Comparison of ENCODE assay signal across 21 cellular contexts in the genomic region with DNA sequence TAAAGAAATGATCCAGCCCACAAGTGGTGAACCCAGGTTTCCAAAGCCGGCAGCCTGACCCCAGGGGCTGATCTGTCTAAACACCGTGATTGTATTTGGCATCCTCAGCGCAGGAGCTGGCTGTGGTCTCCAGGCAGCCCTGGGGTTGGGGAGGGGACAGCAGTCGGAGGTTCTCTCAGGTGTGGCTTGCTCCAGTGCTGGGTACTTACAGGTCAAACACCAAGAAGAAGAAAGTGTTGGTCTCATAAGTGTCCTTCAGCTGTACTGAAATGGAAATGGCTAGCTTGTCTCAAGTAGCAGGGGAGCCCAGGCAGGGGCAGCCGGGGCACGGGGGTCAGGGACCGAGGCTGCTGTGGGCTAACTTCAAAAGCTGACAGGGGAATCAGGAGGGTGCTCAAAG. TPM values are rescaled to one million over a fixed set of nuclear protein-coding genes. Genes with fewer than 3 reads are reported as not detected.
DNase-seq lines count a peak whose midpoint lies in the region; ATAC-seq and TF ChIP-seq lines count a peak whose summit lies in the region.
"Had no signal": no experiment of that assay in that cellular context is flagged by ENCODE, and none has a peak within 500 bp of the region (broad histone marks: within the 10 kb centered on the region; RNA-seq: fewer than 3 reads in every experiment).

No MANE protein-coding gene starts in this region.

- CTCF ChIA-PET in activated CD8-positive, alpha-beta T cell treated with anti-CD3 and anti-CD28 coated beads, Interleukin-2, amount 10 ng/mL, durations not matched to agents 7 days and 5 days (lab: Charles Lee), result interaction anchor here (1.1 kb wide), 1 partner anchor 12 kb away, joined by 3 read pairs; no protein-coding TSS in a partner anchor

- H3K36me3 Mint-ChIP-seq in chondrocyte (ENCODE audit: low read depth) (peaks cover 7% of the 10 kb centered on the region), neural crest cell (ENCODE audit: low read depth) (no peaks in the 10 kb centered on the region)
- peaks cover 71% of the 10 kb centered on the region for H3K36me3 Mint-ChIP-seq in activated T-cell treated with anti-CD3 and anti-CD28 coated beads, Interleukin-2, amount 50 U/mL, for 24 hours (ENCODE audit: low read depth)
- peaks cover 10% of the 10 kb centered on the region for H3K36me3 Mint-ChIP-seq in activated CD8-positive, alpha-beta T cell treated with anti-CD3 and anti-CD28 coated beads, Interleukin-2, amount 10 ng/mL, durations not matched to agents 7 days and 5 days (ENCODE audit: low read depth)

- H3K27ac Mint-ChIP-seq in chondrocyte (ENCODE audit: unreplicated experiment) (no peak overlapping the region), neural crest cell (ENCODE audit: unreplicated experiment) (peak overlapping the region; percentile 19)
- no peak overlapping the region for H3K27ac Mint-ChIP-seq in activated T-cell treated with anti-CD3 and anti-CD28 coated beads, Interleukin-2, amount 50 U/mL, for 24 hours
- H3K27ac Mint-ChIP-seq in activated CD8-positive, alpha-beta T cell treated with anti-CD3 and anti-CD28 coated beads, Interleukin-2, amount 10 ng/mL, durations not matched to agents 7 days and 5 days, result no peak overlapping the region
- H3K27ac Mint-ChIP-seq: CD4-positive, alpha-beta T cell; CD8-positive, alpha-beta T cell had no signal

- POLR2A ChIA-PET in activated CD8-positive, alpha-beta T cell treated with anti-CD3 and anti-CD28 coated beads, Interleukin-2, amount 10 ng/mL, durations not matched to agents 7 days and 5 days (lab: Charles Lee), result no interaction called here

- ATAC-seq in psoas muscle (no peak), HG03521 (IDR thresholded peaks at IDR 0.05; ENCODE audit: unreplicated experiment) (no peak)
- ATAC-seq in activated CD8-positive, alpha-beta T cell treated with anti-CD3 and anti-CD28 coated beads, Interleukin-2, amount 10 ng/mL, durations not matched to agents 7 days and 5 days, result no peak
- ATAC-seq: CD8-positive, alpha-beta T cell had no signal

- H3K27ac ChIP-seq in psoas muscle (peak overlapping the region; percentile 7), spleen (no peak overlapping the region)
- H3K27ac ChIP-seq: BLaER1 treated with 17β-estradiol and CSF1 and Interleukin-3, amounts not matched to agents 10 nM and 100 nM; C4-2B had no signal

- H3K4me1 ChIP-seq in psoas muscle (peaks cover 52% of the 10 kb centered on the region), spleen (peaks cover 0 to 17% (median 5%) of the 10 kb centered on the region in 6 donors)
- H3K4me1 ChIP-seq: Caco-2 had no signal

- H3K27me3 Mint-ChIP-seq in chondrocyte (ENCODE audit: low read depth) (no peaks in the 10 kb centered on the region), neural crest cell (ENCODE audit: low read depth) (no peaks in the 10 kb centered on the region)
- no peaks in the 10 kb centered on the region for H3K27me3 Mint-ChIP-seq in activated T-cell treated with anti-CD3 and anti-CD28 coated beads, Interleukin-2, amount 50 U/mL, for 24 hours
- H3K27me3 Mint-ChIP-seq in activated CD8-positive, alpha-beta T cell treated with anti-CD3 and anti-CD28 coated beads, Interleukin-2, amount 10 ng/mL, durations not matched to agents 7 days and 5 days (ENCODE audit: low read depth), result no peaks in the 10 kb centered on the region
- H3K27me3 Mint-ChIP-seq: CD4-positive, alpha-beta T cell had no signal

- TF ChIP-seq CTCF in chondrocyte (IDR thresholded peaks at IDR 0.05) (no peak), neural crest cell (conservative IDR thresholded peaks at IDR 0.05) (no peak), psoas muscle (IDR thresholded peaks at IDR 0.05) (no peak), spleen (IDR thresholded peaks at IDR 0.05 in 8 of 11, conservative IDR thresholded peaks at IDR 0.05 in 3 of 11) (no peak)

- no peaks in the 10 kb centered on the region for H3K9me3 Mint-ChIP-seq in chondrocyte (ENCODE audit: low read depth)
- no peaks in the 10 kb centered on the region for H3K9me3 Mint-ChIP-seq in neural crest cell
- H3K9me3 Mint-ChIP-seq in activated T-cell treated with anti-CD3 and anti-CD28 coated beads, Interleukin-2, amount 50 U/mL, for 24 hours, result no peaks in the 10 kb centered on the region
- H3K9me3 Mint-ChIP-seq in activated CD8-positive, alpha-beta T cell treated with anti-CD3 and anti-CD28 coated beads, Interleukin-2, amount 10 ng/mL, durations not matched to agents 7 days and 5 days (ENCODE audit: insufficient read depth), result no peaks in the 10 kb centered on the region
- H3K9me3 Mint-ChIP-seq: CD4-positive, alpha-beta T cell; CD8-positive, alpha-beta T cell had no signal

- H3K4me3 ChIP-seq in psoas muscle (no peak overlapping the region), spleen (no peak overlapping the region)
- H3K4me3 ChIP-seq: BLaER1 treated with 17β-estradiol and CSF1 and Interleukin-3, amounts not matched to agents 10 nM and 100 nM had no signal

- peaks cover 0 to 46% of the 10 kb centered on the region in 2 donors for H3K36me3 ChIP-seq in psoas muscle (ENCODE audit: insufficient read depth in 1 of 2, low read depth in 1 of 2)
- peaks cover 0 to 65% (median 6%) of the 10 kb centered on the region in 6 donors for H3K36me3 ChIP-seq in spleen

- H3K4me3 Mint-ChIP-seq in chondrocyte (ENCODE audit: unreplicated experiment) (no peak overlapping the region), neural crest cell (no peak overlapping the region)
- H3K4me3 Mint-ChIP-seq in activated T-cell treated with anti-CD3 and anti-CD28 coated beads, Interleukin-2, amount 50 U/mL, for 24 hours, result no peak overlapping the region
- no peak overlapping the region for H3K4me3 Mint-ChIP-seq in activated CD8-positive, alpha-beta T cell treated with anti-CD3 and anti-CD28 coated beads, Interleukin-2, amount 10 ng/mL, durations not matched to agents 7 days and 5 days
- H3K4me3 Mint-ChIP-seq: CD4-positive, alpha-beta T cell; CD8-positive, alpha-beta T cell had no signal

- TF ChIP-seq POLR2A in spleen (IDR thresholded peaks at IDR 0.05), result no peak

- H3K9me3 ChIP-seq in psoas muscle (no peaks in the 10 kb centered on the region), spleen (no peaks in the 10 kb centered on the region)
- H3K9me3 ChIP-seq: BE2C; BLaER1 treated with 17β-estradiol and CSF1 and Interleukin-3, amounts not matched to agents 10 nM and 100 nM; Caco-2 had no signal

- intact Hi-C loops in psoas muscle (cut with DNase I), result no loop called here
- intact Hi-C loops in spleen (cut with DNase I; ENCODE audit: low total_unique reads), result no loop called here

- H3K4me1 Mint-ChIP-seq in chondrocyte (ENCODE audit: low read depth), result peaks cover 6% of the 10 kb centered on the region
- no peaks in the 10 kb centered on the region for H3K4me1 Mint-ChIP-seq in neural crest cell
- H3K4me1 Mint-ChIP-seq in activated T-cell treated with anti-CD3 and anti-CD28 coated beads, Interleukin-2, amount 50 U/mL, for 24 hours (ENCODE audit: low read depth), result no peaks in the 10 kb centered on the region
- no peaks in the 10 kb centered on the region for H3K4me1 Mint-ChIP-seq in activated CD8-positive, alpha-beta T cell treated with anti-CD3 and anti-CD28 coated beads, Interleukin-2, amount 10 ng/mL, durations not matched to agents 7 days and 5 days (ENCODE audit: low read depth)

- WGBS in psoas muscle, 3 donors, result 83 to 89% (median 84%) methylated on average over 7 of the region's 7 CpGs
- WGBS in spleen, 5 donors, result 94 to 98% (median 96%) methylated on average over 7 of the region's 7 CpGs

- H3K27me3 ChIP-seq in psoas muscle (ENCODE audit: insufficient read depth in 3 of 3, low read length in 2 of 3) (no peaks in the 10 kb centered on the region), spleen (replicated peaks in 1 of 7) (no peaks in the 10 kb centered on the region)
- H3K27me3 ChIP-seq: BE2C; BLaER1 treated with 17β-estradiol and CSF1 and Interleukin-3, amounts not matched to agents 10 nM and 100 nM had no signal

- DNase-seq in chondrocyte (ENCODE audit: low spot score), result peak; percentile 74
- no peak for DNase-seq in neural crest cell (ENCODE audit: low read depth, low spot score)
- no peak for DNase-seq in psoas muscle
- DNase-seq in spleen, result peak; percentile 60
- no peak for DNase-seq in nucleus accumbens (lab: John Stamatoyannopoulos, UW)
- DNase-seq in activated T-cell treated with anti-CD3 and anti-CD28 coated beads, Interleukin-2, amount 50 U/mL, for 24 hours, result no peak
- DNase-seq in activated CD8-positive, alpha-beta T cell treated with anti-CD3 and anti-CD28 coated beads, Interleukin-2, amount 10 ng/mL, durations not matched to agents 7 days and 5 days, result no peak
- DNase-seq: 8988T; ACHN; BE2C; Caco-2; Calu3; CD4-positive, alpha-beta T cell; CD8-positive, alpha-beta T cell; DMS79 treated with DMSO at 0.1 percent for 48 hours; GF-D8 had no signal

RNA-seq across cellular contexts. Expression of gene PHKG1, which starts 6.0 kb away (rescaled TPM):
- total RNA-seq in chondrocyte (0.15 to 0.62 TPM (median 0.24 TPM) in 3 replicates), neural crest cell (1.1 and 1.7 TPM in 2 replicates), psoas muscle (10 to 100 TPM; 32.2 to 99.6 (median 46.3) TPM), spleen (1 to 10 TPM in 6 of 7 donors, not detected in 1; 1.0 to 3.4 (median 1.8) TPM)
- polyA plus RNA-seq in psoas muscle (10 to 100 TPM in 2 of 3 donors, 1 to 10 TPM in 1; 9.2 to 65.1 (median 39.2) TPM), spleen (1 to 10 TPM in 1 of 3 donors, under 1 TPM in 2; 0.86 to 1.2 (median 0.93) TPM)
- total RNA-seq in activated CD8-positive, alpha-beta T cell treated with anti-CD3 and anti-CD28 coated beads, Interleukin-2, amount 10 ng/mL, durations not matched to agents 7 days and 5 days, result 1 to 10 TPM; 1.7 to 2.0 TPM

RNA-seq across cellular contexts. Expression of gene CHCHD2, which starts 19.5 kb away (rescaled TPM):
- total RNA-seq in chondrocyte (119 to 232 TPM (median 120 TPM) in 3 replicates), neural crest cell (318 and 330 TPM in 2 replicates), psoas muscle (100 to 1,000 TPM; 475 to 571 (median 506) TPM), spleen (100 to 1,000 TPM; 192 to 371 (median 228) TPM)
- polyA plus RNA-seq in psoas muscle (100 to 1,000 TPM; 593 to 948 (median 729) TPM), spleen (100 to 1,000 TPM; 265 to 476 (median 453) TPM)
- 100 to 1,000 TPM; 526 to 534 TPM for total RNA-seq in activated CD8-positive, alpha-beta T cell treated with anti-CD3 and anti-CD28 coated beads, Interleukin-2, amount 10 ng/mL, durations not matched to agents 7 days and 5 days

RNA-seq across cellular contexts. Expression of gene SUMF2, which starts 22.7 kb away (rescaled TPM):
- 158 to 182 TPM (median 160 TPM) in 3 replicates for total RNA-seq in chondrocyte
- total RNA-seq in neural crest cell, result 82.1 and 85.9 TPM in 2 replicates
- 10 to 100 TPM; 22.0 to 35.2 (median 22.8) TPM for total RNA-seq in psoas muscle
- 10 to 100 TPM; 26.8 to 29.1 (median 27.3) TPM for polyA plus RNA-seq in psoas muscle
- 100 to 1,000 TPM in 6 of 7 donors, 10 to 100 TPM in 1; 96.5 to 145 (median 132) TPM for total RNA-seq in spleen
- polyA plus RNA-seq in spleen, result 10 to 100 TPM; 57.1 to 81.3 (median 60.4) TPM
- 100 to 1,000 TPM; 121 to 124 TPM for total RNA-seq in activated CD8-positive, alpha-beta T cell treated with anti-CD3 and anti-CD28 coated beads, Interleukin-2, amount 10 ng/mL, durations not matched to agents 7 days and 5 days

RNA-seq across cellular contexts. Expression of gene NUPR2, which starts 29.5 kb away (rescaled TPM):
- total RNA-seq in chondrocyte, result not detected in 3 replicates
- total RNA-seq in neural crest cell, result not detected in 2 replicates
- total RNA-seq in psoas muscle, result not detected
- not detected for polyA plus RNA-seq in psoas muscle
- not detected for total RNA-seq in spleen
- not detected for polyA plus RNA-seq in spleen
- total RNA-seq in activated CD8-positive, alpha-beta T cell treated with anti-CD3 and anti-CD28 coated beads, Interleukin-2, amount 10 ng/mL, durations not matched to agents 7 days and 5 days, result not detected
- total RNA-seq: A673; Caco-2; Calu3; CD4-positive, alpha-beta T cell; CD8-positive, alpha-beta T cell had no signal
- polyA plus RNA-seq: AG04450 had no signal

RNA-seq across cellular contexts. Expression of gene CCT6A, which starts 35.2 kb away (rescaled TPM):
- total RNA-seq in chondrocyte (97.2 to 123 TPM (median 101 TPM) in 3 replicates), neural crest cell (221 and 229 TPM in 2 replicates), psoas muscle (100 to 1,000 TPM in 3 of 4 donors, 10 to 100 TPM in 1; 96.5 to 135 (median 130) TPM), spleen (100 to 1,000 TPM in 1 of 7 donors, 10 to 100 TPM in 6; 71.5 to 107 (median 84.9) TPM)
- polyA plus RNA-seq in psoas muscle (100 to 1,000 TPM; 138 to 259 (median 235) TPM), spleen (100 to 1,000 TPM; 113 to 139 (median 133) TPM)
- 100 to 1,000 TPM; 157 to 170 TPM for total RNA-seq in activated CD8-positive, alpha-beta T cell treated with anti-CD3 and anti-CD28 coated beads, Interleukin-2, amount 10 ng/mL, durations not matched to agents 7 days and 5 days

Comparison
In these comparisons a context has a peak if more than half of its experiments do, and no peak if none do; other contexts are left out.
1. DNase-seq: peak in chondrocyte (single experiment) and spleen (single experiment); none in neural crest cell (single experiment), psoas muscle (0 of 2), nucleus accumbens (0 of 56), activated T-cell treated with anti-CD3 and anti-CD28 coated beads, Interleukin-2, amount 50 U/mL, for 24 hours (single experiment) and activated CD8-positive, alpha-beta T cell treated with anti-CD3 and anti-CD28 coated beads, Interleukin-2, amount 10 ng/mL, durations not matched to agents 7 days and 5 days (single experiment).
2. RNA of gene PHKG1, which starts 6.0 kb away (total RNA-seq): 32.2 to 99.6 TPM in psoas muscle; 1.7 to 2.0 TPM in activated CD8-positive, alpha-beta T cell treated with anti-CD3 and anti-CD28 coated beads, Interleukin-2, amount 10 ng/mL, durations not matched to agents 7 days and 5 days, 1.1 to 1.7 TPM in neural crest cell, 1.0 to 3.4 TPM in spleen and 0.15 to 0.62 TPM in chondrocyte; every median in the first group is over 4 times any median in the second.